32 cellular contexts compared by ENCODE assay signal in genomic region chr6:3016473-3017280, GRCh38.
"Had no signal": no experiment of that assay in that cellular context is flagged by ENCODE, and none has a peak within 500 bp of the region (broad histone marks: within the 10 kb centered on the region; RNA-seq: fewer than 3 reads in every experiment).

No MANE protein-coding gene starts in this region.

- H3K27me3 Mint-ChIP-seq: activated CD4-positive, alpha-beta memory T cell treated with anti-CD3 and anti-CD28 coated beads for 36 hours; activated CD8-positive, alpha-beta memory T cell treated with anti-CD3 and anti-CD28 coated beads, Interleukin-2, amount 10 ng/mL, durations not matched to agents 7 days and 5 days; activated naive CD4-positive, alpha-beta T cell treated with anti-CD3 and anti-CD28 coated beads, Interleukin-2, amount 50 U/mL, for 24 hours; activated naive CD8-positive, alpha-beta T cell treated with anti-CD3 and anti-CD28 coated beads, Interleukin-2, amount 10 ng/mL, durations not matched to agents 7 days and 5 days; central memory CD8-positive, alpha-beta T cell had no signal

- H3K36me3 ChIP-seq: SJCRH30 had no signal

- ATAC-seq: activated CD8-positive, alpha-beta memory T cell treated with anti-CD3 and anti-CD28 coated beads, Interleukin-2, amount 10 ng/mL, durations not matched to agents 7 days and 5 days had no signal

- H3K27ac ChIP-seq: ascending aorta, cardiac muscle cell, KMS-11, PC-9, SJCRH30 had no signal

- H3K9me3 ChIP-seq: SJCRH30 had no signal

- H3K27me3 ChIP-seq: ascending aorta, cardiac muscle cell, SJCRH30 had no signal

- DNase-seq: activated CD4-positive, alpha-beta memory T cell treated with anti-CD3 and anti-CD28 coated beads for 36 hours; activated CD4-positive, alpha-beta T cell treated with anti-CD3 and anti-CD28 coated beads, Interleukin-2, amount 50 U/mL, for 1 hour; activated CD8-positive, alpha-beta memory T cell treated with anti-CD3 and anti-CD28 coated beads for 24 hours; activated CD8-positive, alpha-beta memory T cell treated with anti-CD3 and anti-CD28 coated beads, Interleukin-2, amount 10 ng/mL, durations not matched to agents 7 days and 5 days; activated CD8-positive, alpha-beta memory T cell treated with anti-CD3 and anti-CD28 coated beads, Interleukin-2, amount 50 U/mL, for 48 hours; activated gamma-delta T cell; activated naive CD4-positive, alpha-beta T cell treated with Interleukin-2 at 50 U/mL for 16 hours; activated naive CD8-positive, alpha-beta T cell treated with anti-CD3 and anti-CD28 coated beads, Interleukin-2, amount 10 ng/mL, durations not matched to agents 7 days and 5 days; amygdala; MM.1S; MV-4-11; NCI-H1092; NCI-H146; NCI-H187; NCI-H2029 treated with DMSO at 0.1 percent for 48 hours; NCI-H2107; NCI-H2171; NCI-H510A; NCI-H526; NCI-H748 treated with DMSO at 0.1 percent for 48 hours; PC-9; Right ventricle myocardium superior; SJCRH30; SK-N-SH had no signal

- H2AFZ ChIP-seq: PC-9 had no signal

- H3K4me1 ChIP-seq: ascending aorta, SJCRH30 had no signal

- H3K4me3 ChIP-seq: ascending aorta, cardiac muscle cell, PC-9, SJCRH30 had no signal

- H3K4me2 ChIP-seq: KMS-11, PC-9, SK-N-SH had no signal

- H3K4me3 Mint-ChIP-seq: activated CD4-positive, alpha-beta memory T cell treated with anti-CD3 and anti-CD28 coated beads for 36 hours; activated CD8-positive, alpha-beta memory T cell treated with anti-CD3 and anti-CD28 coated beads, Interleukin-2, amount 10 ng/mL, durations not matched to agents 7 days and 5 days; activated naive CD4-positive, alpha-beta T cell treated with anti-CD3 and anti-CD28 coated beads, Interleukin-2, amount 50 U/mL, for 24 hours; activated naive CD8-positive, alpha-beta T cell treated with anti-CD3 and anti-CD28 coated beads, Interleukin-2, amount 10 ng/mL, durations not matched to agents 7 days and 5 days; central memory CD8-positive, alpha-beta T cell; T-helper 1 cell treated with Interleukin-12 subunit alpha and Interleukin-12 subunit beta and Interleukin-4 antibody, amounts not matched to agents 30 μg/mL and 1 μg/mL, for 36 hours; T-helper 2 cell treated with Interferon-gamma antibody and Interleukin-4, amounts not matched to agents 5 μg/mL and 100 μg/mL, for 36 hours had no signal

- H3K27ac Mint-ChIP-seq: activated CD4-positive, alpha-beta memory T cell treated with anti-CD3 and anti-CD28 coated beads for 36 hours; activated CD8-positive, alpha-beta memory T cell treated with anti-CD3 and anti-CD28 coated beads, Interleukin-2, amount 10 ng/mL, durations not matched to agents 7 days and 5 days; activated naive CD4-positive, alpha-beta T cell treated with anti-CD3 and anti-CD28 coated beads, Interleukin-2, amount 50 U/mL, for 24 hours; activated naive CD8-positive, alpha-beta T cell treated with anti-CD3 and anti-CD28 coated beads, Interleukin-2, amount 10 ng/mL, durations not matched to agents 7 days and 5 days; activated T-helper 2 cell treated with anti-CD3 and anti-CD28 coated beads, Interferon-gamma antibody, Interleukin-2, Interleukin-4, amounts not matched to agents 10 μg/mL and 5 μg/mL and 100 μg/mL, durations not matched to agents 14 hours and 24 hours and 36 hours; T-helper 2 cell treated with Interferon-gamma antibody and Interleukin-4, amounts not matched to agents 5 μg/mL and 100 μg/mL, for 36 hours had no signal
